18 cellular contexts compared by ENCODE assay signal in the genomic region with DNA sequence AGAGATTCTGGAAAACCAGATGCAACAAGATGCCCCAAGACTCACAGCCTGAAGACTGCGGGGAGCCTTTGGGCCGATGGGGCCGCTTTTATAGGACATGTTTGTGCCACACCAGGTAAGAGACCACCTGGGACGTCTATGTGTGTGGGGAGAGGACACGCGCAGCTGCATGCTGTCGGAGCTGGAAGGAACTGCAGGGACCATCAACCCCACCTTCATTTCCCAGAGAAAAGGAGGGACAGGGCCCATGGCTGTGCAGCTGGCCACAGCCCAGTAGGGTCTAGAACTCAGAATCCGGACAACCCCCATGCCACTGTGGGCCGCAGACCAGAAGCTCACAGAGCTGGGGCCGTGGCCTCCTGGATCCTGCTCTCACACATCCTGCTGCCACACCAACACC.
DNase-seq lines count a peak whose midpoint lies in the region; ATAC-seq, FAIRE-seq and TF ChIP-seq lines count a peak whose summit lies in the region.
"Had no signal": no experiment of that assay in that cellular context is flagged by ENCODE, and none has a peak within 500 bp of the region (broad histone marks: within the 10 kb centered on the region; RNA-seq: fewer than 3 reads in every experiment).

No MANE protein-coding gene starts in this region.

- H2BK120ac ChIP-seq in H9 (ENCODE audit: low read depth, low read length, poor library complexity, severe bottlenecking) (no peak overlapping the region), H1 (replicated peaks; ENCODE audit: low read depth, low read length) (no peak overlapping the region)

- H3K36me3 ChIP-seq in heart right ventricle (peaks cover 0 to 93% (median 6%) of the 10 kb centered on the region in 9 donors), H1 (ENCODE audit: control insufficient read depth in 2 of 4, insufficient read depth in 4 of 4, low read length in 3 of 4) (peaks cover 0 to 7% (median 3%) of the 10 kb centered on the region in 4 experiments; a peak in 2 of 8 replicates), osteoblast (ENCODE audit: insufficient read depth, low read length) (peaks cover 38% of the 10 kb centered on the region), MG63 (no peaks in the 10 kb centered on the region)
- H3K36me3 ChIP-seq: HAP-1 had no signal

- no peak overlapping the region for H3T11ph ChIP-seq in H9 (ENCODE audit: low read length)

- no peak overlapping the region for H2BK15ac ChIP-seq in H9 (ENCODE audit: low read depth, low read length)
- no peak overlapping the region for H2BK15ac ChIP-seq in H1 (ENCODE audit: low read length)

- H4K20me1 ChIP-seq in H9 (ENCODE audit: control insufficient read depth, insufficient read depth, insufficient read length) (no peaks in the 10 kb centered on the region), H1 (replicated peaks in 1 of 2; ENCODE audit: control insufficient read depth in 1 of 2, insufficient read depth in 2 of 2, low read length in 2 of 2) (no peaks in the 10 kb centered on the region), osteoblast (ENCODE audit: insufficient read depth, low read length) (no peaks in the 10 kb centered on the region)

- no peak overlapping the region for H2AFZ ChIP-seq in H9 (ENCODE audit: low read length)
- H2AFZ ChIP-seq in H1 (ENCODE audit: low read length) = no peak overlapping the region
- H2AFZ ChIP-seq in osteoblast (ENCODE audit: low read length) = no peak overlapping the region

- H3K23me2 ChIP-seq in H9 (ENCODE audit: insufficient read length, low read depth, low read length, poor library complexity, severe bottlenecking) (no peaks in the 10 kb centered on the region), H1 (ENCODE audit: low read depth, low read length) (no peaks in the 10 kb centered on the region)

- no peak for FAIRE-seq in H1 (lab: Jason Lieb, UNC)
- FAIRE-seq: A549 had no signal

- H3K36me3 Mint-ChIP-seq in H9 (ENCODE audit: insufficient read depth in 1 of 3, low read depth in 3 of 3) = peaks cover 16 to 28% (median 18%) of the 10 kb centered on the region in 3 experiments
- H3K36me3 Mint-ChIP-seq: CD8-positive, alpha-beta T cell had no signal

- no peak overlapping the region for H3K4me3 Mint-ChIP-seq in H9
- H3K4me3 Mint-ChIP-seq: CD8-positive, alpha-beta T cell had no signal

- no peak overlapping the region for H3K27ac ChIP-seq in heart right ventricle
- no peak overlapping the region for H3K27ac ChIP-seq in H9 (ENCODE audit: insufficient read length, low read depth, low read length)
- no peak overlapping the region for H3K27ac ChIP-seq in H1 (ENCODE audit: low read depth, low read length)
- H3K27ac ChIP-seq in osteoblast (ENCODE audit: low read depth, low read length) = no peak overlapping the region
- H3K27ac ChIP-seq: 22Rv1, A549, C4-2B had no signal

- ATAC-seq in Right ventricle myocardium inferior (no peak), heart right ventricle (no peak), HG03342 (IDR thresholded peaks at IDR 0.05; ENCODE audit: unreplicated experiment) (no peak)
- ATAC-seq: A549; CD8-positive, alpha-beta T cell had no signal

- no peak overlapping the region for H4K5ac ChIP-seq in H9 (ENCODE audit: insufficient read length, low read depth, low read length)
- no peak overlapping the region for H4K5ac ChIP-seq in H1 (ENCODE audit: insufficient read length, low read depth, low read length)

- H3K27me3 ChIP-seq in heart right ventricle (no peaks in the 10 kb centered on the region), H9 (ENCODE audit: insufficient read depth, low read length) (no peaks in the 10 kb centered on the region), H1 (replicated peaks in 1 of 4; ENCODE audit: control insufficient read depth in 3 of 4, extremely low read depth in 1 of 4, insufficient read depth in 3 of 4, low read length in 3 of 4) (no peaks in the 10 kb centered on the region), osteoblast (ENCODE audit: insufficient read depth, low read length) (no peaks in the 10 kb centered on the region), MG63 (no peaks in the 10 kb centered on the region)

- intact Hi-C loops in Right ventricle myocardium inferior (cut with DNase I) = no loop called here
- intact Hi-C loops in heart right ventricle (cut with DNase I) = loop anchor here in 1 of 10 donors (10.0 kb wide), 1 partner anchor 142 kb away; the partner anchor contains the start of gene RPS6KA2

- H3K79me2 ChIP-seq in H9 (ENCODE audit: insufficient read depth, low read length) (no peaks in the 10 kb centered on the region), H1 (ENCODE audit: control insufficient read depth in 1 of 2, insufficient read depth in 2 of 2, low read length in 2 of 2) (no peaks in the 10 kb centered on the region), osteoblast (ENCODE audit: insufficient read depth, low read length) (no peaks in the 10 kb centered on the region)

- H3K9me3 ChIP-seq in heart right ventricle (no peaks in the 10 kb centered on the region), H9 (ENCODE audit: control insufficient read depth, low read depth, low read length) (no peaks in the 10 kb centered on the region), H1 (ENCODE audit: insufficient read depth in 2 of 2, low read depth in 1 of 2, low read length in 1 of 2) (no peaks in the 10 kb centered on the region), osteoblast (ENCODE audit: low read depth, low read length) (no peaks in the 10 kb centered on the region), MG63 (no peaks in the 10 kb centered on the region)
- H3K9me3 ChIP-seq: A549, HAP-1 had no signal

- no peak overlapping the region for H3K4ac ChIP-seq in H9 (ENCODE audit: low read depth, low read length)
- H3K4ac ChIP-seq in H1 (replicated peaks; ENCODE audit: insufficient read length, low read depth, low read length) = no peak overlapping the region

- H3K79me1 ChIP-seq in H9 (ENCODE audit: insufficient read depth, low read depth, low read length, poor library complexity, severe bottlenecking) (no peaks in the 10 kb centered on the region), H1 (ENCODE audit: low read depth, low read length) (no peaks in the 10 kb centered on the region)

- H2BK5ac ChIP-seq in H9 (ENCODE audit: insufficient read length, low read length) (no peak overlapping the region), H1 (ENCODE audit: low read depth, low read length) (no peak overlapping the region)

- H3K4me1 ChIP-seq in heart right ventricle (peaks cover 0 to 17% (median 5%) of the 10 kb centered on the region in 9 donors), H9 (ENCODE audit: insufficient read depth, low read length) (no peaks in the 10 kb centered on the region), H1 (replicated peaks in 1 of 4; ENCODE audit: control insufficient read depth in 3 of 4, insufficient read depth in 4 of 4, low read length in 3 of 4) (peaks cover 0 to under 1% (median 0%) of the 10 kb centered on the region in 4 experiments; a peak in 2 of 7 replicates), osteoblast (ENCODE audit: insufficient read depth, low read length) (no peaks in the 10 kb centered on the region)
- H3K4me1 ChIP-seq: A549, HAP-1 had no signal

- H3K9ac ChIP-seq in H9 (ENCODE audit: extremely low read depth, insufficient read length, low read length) (no peak overlapping the region), H1 (replicated peaks in 1 of 4; ENCODE audit: extremely low read depth in 1 of 4, low read depth in 3 of 4, low read length in 3 of 4) (no peak overlapping the region)

- H3K27ac Mint-ChIP-seq in H9 = peak overlapping the region in 2 of 3 experiments; percentile 47 to 73; a peak in 2 of 7 replicates
- H3K27ac Mint-ChIP-seq: CD8-positive, alpha-beta T cell had no signal

- no peak for TF ChIP-seq CTCF in heart right ventricle (IDR thresholded peaks at IDR 0.05)
- TF ChIP-seq CTCF in H9 (conservative IDR thresholded peaks at IDR 0.05) = no peak
- no peak for TF ChIP-seq CTCF in H1 (IDR thresholded peaks at IDR 0.05; ENCODE audit: control extremely low read depth in 1 of 3, insufficient read depth in 1 of 3, low read depth in 1 of 3, low read length in 3 of 3)
- TF ChIP-seq CTCF in osteoblast (IDR thresholded peaks at IDR 0.05; ENCODE audit: extremely low read depth, low read depth, low read length) = no peak

- WGBS in heart right ventricle, 2 donors = 95 to 98% methylated on average over 10 of the region's 10 CpGs
- WGBS in H9 (ENCODE audit: extremely low coverage, insufficient read length, low lambda C conversion rate) = no CpG with 5 or more reads among the region's 10 CpGs
- WGBS in H1 (ENCODE audit: extremely low coverage in 1 of 2, insufficient coverage in 1 of 2, insufficient read length in 1 of 2, insufficient replicate concordance in 2 of 2, low coverage in 1 of 2, low lambda C conversion rate in 2 of 2, missing lambda C conversion rate in 1 of 2), 2 experiments = 90% methylated on average over 10 of the region's 10 CpGs; no CpG with 5 or more reads in 1 of the 2 experiments

- H3K23ac ChIP-seq in H9 (ENCODE audit: insufficient read length, low read depth, low read length) = no peak overlapping the region
- H3K23ac ChIP-seq in H1 (ENCODE audit: insufficient read length) = no peak overlapping the region

- CTCF ChIA-PET in H1 (lab: Charles Lee; ENCODE audit: partially characterized antibody) = interaction anchor here (1.3 kb wide), 1 partner anchor 9 kb away, joined by 3 read pairs; no protein-coding TSS in a partner anchor

- no peaks in the 10 kb centered on the region for H3K27me3 Mint-ChIP-seq in H9 (ENCODE audit: low read depth)

- TF ChIP-seq POLR2A in H1 (IDR thresholded peaks at IDR 0.05; ENCODE audit: control extremely low read depth in 1 of 2, low read depth in 2 of 2, low read length in 2 of 2) = no peak

- H3K4me2 ChIP-seq in H9 (ENCODE audit: insufficient read depth, insufficient read length, low read length) = no peak overlapping the region
- no peak overlapping the region for H3K4me2 ChIP-seq in H1 (ENCODE audit: insufficient read depth in 1 of 2, low read depth in 2 of 2, low read length in 2 of 2)
- H3K4me2 ChIP-seq in osteoblast (ENCODE audit: insufficient read depth, low read length) = no peak overlapping the region
- H3K4me2 ChIP-seq: A549 had no signal

- H4K8ac ChIP-seq in H9 (replicated peaks; ENCODE audit: insufficient read length, low read depth, low read length) (no peak overlapping the region), H1 (ENCODE audit: extremely low read depth, insufficient read depth, low read length) (peak overlapping the region; percentile 72; the same call in 1 of the 2 replicates)

- no peak for TF ChIP-seq EP300 in H1 (IDR thresholded peaks at IDR 0.05; ENCODE audit: borderline replicate concordance in 1 of 2, low read depth in 2 of 2, low read length in 2 of 2)

- no peak for TF ChIP-seq RAD21 in H1 (IDR thresholded peaks at IDR 0.05 in 1 of 2, conservative IDR thresholded peaks at IDR 0.05 in 1 of 2; ENCODE audit: low read depth in 2 of 2, low read length in 2 of 2)

- DNase-seq in Right ventricle myocardium inferior (ENCODE audit: missing footprints) = peak; percentile 40
- no peak for DNase-seq in heart right ventricle
- DNase-seq in H9 = no peak
- no peak for DNase-seq in H1 (ENCODE audit: low read depth in 1 of 2, low spot score in 2 of 2)
- DNase-seq in osteoblast (ENCODE audit: insufficient read length, low spot score, missing footprints) = peak; percentile 3
- no peak for DNase-seq in MG63
- DNase-seq in HuH-7 (ENCODE audit: low spot score) = no peak
- DNase-seq: AML-193; Calu3; CD8-positive, alpha-beta T cell; DMS79 treated with DMSO at 0.1 percent for 48 hours; GF-D8; GOT3 had no signal

- H3K18ac ChIP-seq in H9 (ENCODE audit: insufficient read length, low read depth, low read length) (no peak overlapping the region), H1 (ENCODE audit: extremely low read depth, low read length) (no peak overlapping the region)

- H2AK5ac ChIP-seq in H9 (ENCODE audit: insufficient read length, low read length) = no peak overlapping the region
- no peak overlapping the region for H2AK5ac ChIP-seq in H1 (ENCODE audit: low read depth, low read length)

- no peak overlapping the region for H3K56ac ChIP-seq in H9 (ENCODE audit: insufficient read length, low read depth, low read length)
- H3K56ac ChIP-seq in H1 (replicated peaks; ENCODE audit: insufficient read length, low read depth, low read length) = no peak overlapping the region

- H3K4me3 ChIP-seq in heart right ventricle (no peak overlapping the region), H1 (ENCODE audit: extremely low read depth in 1 of 4, insufficient read depth in 2 of 4, low read depth in 3 of 4, low read length in 4 of 4) (no peak overlapping the region), osteoblast (ENCODE audit: insufficient read depth, low read length) (no peak overlapping the region), MG63 (no peak overlapping the region)
- H3K4me3 ChIP-seq: A549, HAP-1 had no signal

- H3K4me1 Mint-ChIP-seq in H9 = peaks cover 4 to 8% of the 10 kb centered on the region in 2 experiments; a peak in 3 of 4 replicates

- H3K9me3 Mint-ChIP-seq in H9 = no peaks in the 10 kb centered on the region
- H3K9me3 Mint-ChIP-seq: CD8-positive, alpha-beta T cell had no signal

- H2BK12ac ChIP-seq in H9 (ENCODE audit: insufficient read length, low read depth, low read length) = no peak overlapping the region
- no peak overlapping the region for H2BK12ac ChIP-seq in H1 (ENCODE audit: low read depth, low read length)

- no peak overlapping the region for H4K91ac ChIP-seq in H9 (ENCODE audit: insufficient read length, low read depth, low read length)
- no peak overlapping the region for H4K91ac ChIP-seq in H1 (replicated peaks; ENCODE audit: insufficient read length, low read length)

- H3K14ac ChIP-seq in H9 (ENCODE audit: insufficient read depth, low read length) (no peak overlapping the region), H1 (ENCODE audit: insufficient read length) (no peak overlapping the region)

- POLR2A ChIA-PET in H1 (lab: Charles Lee; ENCODE audit: partially characterized antibody) = no interaction called here

- H2BK20ac ChIP-seq in H9 (ENCODE audit: low read depth, low read length, poor library complexity, severe bottlenecking) (no peak overlapping the region), H1 (ENCODE audit: low read length) (no peak overlapping the region)

Comparison
In these comparisons a context has a peak if more than half of its experiments do, and no peak if none do; other contexts are left out.
1. DNase-seq: peak in Right ventricle myocardium inferior (single experiment) and osteoblast (single experiment); none in heart right ventricle (0 of 2), H9 (single experiment), H1 (0 of 2), MG63 (single experiment) and HuH-7 (single experiment).